In the genomic region with DNA sequence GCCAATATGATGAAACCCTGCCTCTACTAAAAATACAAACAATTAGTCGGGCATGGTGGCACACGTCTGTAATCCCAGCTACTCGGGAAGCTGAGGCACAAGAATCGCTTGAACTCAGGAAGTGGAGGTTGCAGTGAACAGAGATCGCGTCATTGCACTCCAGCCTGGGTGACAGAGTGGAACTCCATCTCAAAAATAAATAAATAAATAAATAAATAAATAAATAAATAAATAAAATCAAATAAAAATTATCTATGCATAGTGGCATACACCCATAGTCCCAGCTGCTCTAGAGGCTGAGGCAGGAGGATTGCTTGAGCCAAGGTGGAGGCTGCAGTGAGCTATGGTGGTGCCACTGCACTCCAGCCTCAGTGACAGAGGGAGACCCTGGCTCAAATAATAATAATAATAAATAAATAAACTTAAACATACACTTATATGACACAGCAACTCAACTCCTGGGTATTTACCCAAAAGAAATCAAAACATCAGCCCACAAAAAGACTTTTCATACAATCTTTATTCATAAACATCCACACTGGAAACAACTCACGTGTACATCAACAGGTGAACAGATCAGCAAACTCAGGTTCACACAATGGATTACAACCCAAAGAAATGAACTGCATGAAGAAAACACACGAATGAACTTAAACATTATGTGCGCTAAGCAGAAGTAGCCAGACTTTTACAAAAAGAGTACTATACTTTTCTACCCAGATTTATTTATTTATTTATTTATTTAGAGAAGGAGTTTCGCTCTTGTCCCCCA, we compare ENCODE assay signal across 33 cellular contexts. TPM values are rescaled to one million over a fixed set of nuclear protein-coding genes. Genes with fewer than 3 reads are reported as not detected.
"Had no signal": no experiment of that assay in that cellular context is flagged by ENCODE, and none has a peak within 500 bp of the region (broad histone marks: within the 10 kb centered on the region; RNA-seq: fewer than 3 reads in every experiment).

No MANE protein-coding gene starts in this region.

- H3K27me3 ChIP-seq: ascending aorta, cardiac muscle cell had no signal

- H3K9me3 ChIP-seq: ascending aorta had no signal

- FAIRE-seq: bronchial epithelial cell, TTC549 had no signal

- H3K27ac ChIP-seq: ascending aorta, cardiac muscle cell, VCaP had no signal

- ATAC-seq: activated CD4-positive, alpha-beta T cell treated with anti-CD3 and anti-CD28 coated beads for 36 hours; activated CD4-positive, CD25-positive, alpha-beta regulatory T cell treated with anti-CD3 and anti-CD28 coated beads, Interleukin-2, amount 50 U/mL, for 24 hours; activated CD8-positive, alpha-beta memory T cell treated with anti-CD3 and anti-CD28 coated beads, Interleukin-2, amount 10 ng/mL, durations not matched to agents 7 days and 5 days; activated CD8-positive, alpha-beta T cell treated with anti-CD3 and anti-CD28 coated beads, Interleukin-2, amount 10 ng/mL, durations not matched to agents 7 days and 5 days; activated naive CD8-positive, alpha-beta T cell treated with anti-CD3 and anti-CD28 coated beads, Interleukin-2, amount 50 U/mL, for 24 hours had no signal

- H3K36me3 ChIP-seq: ascending aorta, cardiac muscle cell had no signal

- DNase-seq: activated CD4-positive, alpha-beta memory T cell treated with anti-CD3 and anti-CD28 coated beads, Interleukin-2, amount 10 ng/mL, durations not matched to agents 7 days and 5 days; activated CD4-positive, alpha-beta T cell treated with anti-CD3 and anti-CD28 coated beads for 1 hour; activated CD4-positive, alpha-beta T cell treated with anti-CD3 and anti-CD28 coated beads for 36 hours; activated CD4-positive, alpha-beta T cell treated with anti-CD3 and anti-CD28 coated beads for 48 hours; activated CD4-positive, alpha-beta T cell treated with anti-CD3 and anti-CD28 coated beads, Interleukin-2, amount 10 ng/mL, durations not matched to agents 7 days and 5 days; activated CD4-positive, alpha-beta T cell treated with anti-CD3 and anti-CD28 coated beads, Interleukin-2, amount 50 U/mL, for 48 hours; activated CD4-positive, CD25-positive, alpha-beta regulatory T cell; activated CD8-positive, alpha-beta memory T cell treated with anti-CD3 and anti-CD28 coated beads for 24 hours; activated CD8-positive, alpha-beta memory T cell treated with anti-CD3 and anti-CD28 coated beads, Interleukin-2, amount 10 ng/mL, durations not matched to agents 7 days and 5 days; activated CD8-positive, alpha-beta memory T cell treated with anti-CD3 and anti-CD28 coated beads, Interleukin-2, amount 50 U/mL, for 48 hours; activated CD8-positive, alpha-beta T cell treated with anti-CD3 and anti-CD28 coated beads, Interleukin-2, amount 10 ng/mL, durations not matched to agents 7 days and 5 days; activated effector memory CD4-positive, alpha-beta T cell treated with Interleukin-2 at 50 U/mL for 16 hours; activated gamma-delta T cell; activated naive CD4-positive, alpha-beta T cell treated with anti-CD3 and anti-CD28 coated beads, Interleukin-2, amount 10 ng/mL, durations not matched to agents 7 days and 5 days; activated naive CD4-positive, alpha-beta T cell treated with Interleukin-2 at 50 U/mL for 16 hours; activated naive CD8-positive, alpha-beta T cell treated with anti-CD3 and anti-CD28 coated beads, Interleukin-2, amount 10 ng/mL, durations not matched to agents 7 days and 5 days; activated naive CD8-positive, alpha-beta T cell treated with anti-CD3 and anti-CD28 coated beads, Interleukin-2, amount 50 U/mL, for 24 hours; activated T-cell treated with anti-CD3 and anti-CD28 coated beads, Interleukin-2, amount 50 U/mL, for 24 hours; activated T-cell treated with anti-CD3 and anti-CD28 coated beads, Interleukin-2, amount 50 U/mL, for 48 hours; amygdala; anterior cingulate cortex; caudate nucleus; cerebellar nuclear complex; T-helper 1 cell; T-helper 2 cell; T-helper 9 cell had no signal

- H3K4me3 ChIP-seq: ascending aorta, cardiac muscle cell had no signal

RNA-seq across cellular contexts. Expression of gene LGALS7, which starts 6.9 kb away (rescaled TPM):
- total RNA-seq: activated CD4-positive, alpha-beta memory T cell treated with anti-CD3 and anti-CD28 coated beads, Interleukin-2, amount 10 ng/mL, durations not matched to agents 7 days and 5 days; activated CD4-positive, alpha-beta T cell treated with anti-CD3 and anti-CD28 coated beads for 36 hours; activated CD4-positive, alpha-beta T cell treated with anti-CD3 and anti-CD28 coated beads, Interleukin-2, amount 10 ng/mL, durations not matched to agents 7 days and 5 days; activated CD8-positive, alpha-beta memory T cell treated with anti-CD3 and anti-CD28 coated beads, Interleukin-2, amount 10 ng/mL, durations not matched to agents 7 days and 5 days; activated CD8-positive, alpha-beta T cell treated with anti-CD3 and anti-CD28 coated beads, Interleukin-2, amount 10 ng/mL, durations not matched to agents 7 days and 5 days; activated naive CD8-positive, alpha-beta T cell treated with anti-CD3 and anti-CD28 coated beads, Interleukin-2, amount 10 ng/mL, durations not matched to agents 7 days and 5 days; activated T-helper 2 cell treated with anti-CD3 and anti-CD28 coated beads, Interferon-gamma antibody, Interleukin-2, Interleukin-4, amounts not matched to agents 10 μg/mL and 5 μg/mL and 100 μg/mL, durations not matched to agents 14 hours and 24 hours and 36 hours; ascending aorta; cardiac muscle cell had no signal
- polyA plus RNA-seq: cardiac muscle cell had no signal

RNA-seq across cellular contexts. Expression of gene CAPN12, which starts 22.2 kb away (rescaled TPM):
- total RNA-seq: ascending aorta had no signal

RNA-seq across cellular contexts. Expression of gene LGALS7B, which starts 22.5 kb away (rescaled TPM):
- total RNA-seq: activated CD4-positive, alpha-beta memory T cell treated with anti-CD3 and anti-CD28 coated beads, Interleukin-2, amount 10 ng/mL, durations not matched to agents 7 days and 5 days; activated CD4-positive, alpha-beta T cell treated with anti-CD3 and anti-CD28 coated beads for 36 hours; activated CD4-positive, alpha-beta T cell treated with anti-CD3 and anti-CD28 coated beads, Interleukin-2, amount 10 ng/mL, durations not matched to agents 7 days and 5 days; activated CD8-positive, alpha-beta memory T cell treated with anti-CD3 and anti-CD28 coated beads, Interleukin-2, amount 10 ng/mL, durations not matched to agents 7 days and 5 days; activated CD8-positive, alpha-beta T cell treated with anti-CD3 and anti-CD28 coated beads, Interleukin-2, amount 10 ng/mL, durations not matched to agents 7 days and 5 days; activated naive CD8-positive, alpha-beta T cell treated with anti-CD3 and anti-CD28 coated beads, Interleukin-2, amount 10 ng/mL, durations not matched to agents 7 days and 5 days; activated T-helper 2 cell treated with anti-CD3 and anti-CD28 coated beads, Interferon-gamma antibody, Interleukin-2, Interleukin-4, amounts not matched to agents 10 μg/mL and 5 μg/mL and 100 μg/mL, durations not matched to agents 14 hours and 24 hours and 36 hours; ascending aorta; cardiac muscle cell had no signal
- polyA plus RNA-seq: cardiac muscle cell had no signal

RNA-seq across cellular contexts. Expression of gene LGALS4, which starts 46.3 kb away (rescaled TPM):
- total RNA-seq: ascending aorta had no signal
